In genomic region chr12:88036368-88036965, GRCh38 we compare ENCODE assay signal across 8 cellular contexts. TPM values are rescaled to one million over a fixed set of nuclear protein-coding genes. Genes with fewer than 3 reads are reported as not detected.
DNase-seq lines count a peak whose midpoint lies in the region; FAIRE-seq and TF ChIP-seq lines count a peak whose summit lies in the region.

No MANE protein-coding gene starts in this region.

- H3K27me3 ChIP-seq in HUES48 (ENCODE audit: control insufficient read depth, insufficient read depth, low read length) (no peaks in the 10 kb centered on the region), tibial nerve (no peaks in the 10 kb centered on the region)

- H3K27ac ChIP-seq in HUES48 (ENCODE audit: low read depth, low read length) (no peak overlapping the region), tibial nerve (peak overlapping the region in 1 of 4 donors; percentile 81)

- no peak for DNase-seq in CD14-positive monocyte (ENCODE audit: low spot score)
- no peak for DNase-seq in activated naive CD8-positive, alpha-beta T cell treated with anti-CD3 and anti-CD28 coated beads for 36 hours
- no peak for DNase-seq in tibial nerve (ENCODE audit: low spot score in 2 of 2)
- no peak for DNase-seq in germinal center (ENCODE audit: low spot score)
- no peak for DNase-seq in effector CD4-positive, alpha-beta T cell
- no peak for DNase-seq in HuH-7 (ENCODE audit: low spot score)

- FAIRE-seq in islet of Langerhans (lab: Jason Lieb, UNC): peak; percentile 66

- H3K27ac Mint-ChIP-seq in CD14-positive monocyte: no peak overlapping the region
- peak overlapping the region; percentile 94 for H3K27ac Mint-ChIP-seq in activated naive CD8-positive, alpha-beta T cell treated with anti-CD3 and anti-CD28 coated beads for 36 hours

- H3K27me3 Mint-ChIP-seq in CD14-positive monocyte (ENCODE audit: low read depth in 3 of 3): peaks cover 0 to 2% (median 0%) of the 10 kb centered on the region in 3 donors
- H3K27me3 Mint-ChIP-seq in activated naive CD8-positive, alpha-beta T cell treated with anti-CD3 and anti-CD28 coated beads for 36 hours: no peaks in the 10 kb centered on the region

- TF ChIP-seq CTCF in CD14-positive monocyte (IDR thresholded peaks at IDR 0.05) (no peak), tibial nerve (IDR thresholded peaks at IDR 0.05) (no peak)

- 0 out of 2 replicates have a peak overlapping the region, but pooled peaks have one; percentile 79 for H3K9ac ChIP-seq in HUES48 (ENCODE audit: low read depth, low read length)

- H3K9me3 ChIP-seq in HUES48 (ENCODE audit: control insufficient read depth, insufficient read depth, low read length): no peaks in the 10 kb centered on the region
- no peaks in the 10 kb centered on the region for H3K9me3 ChIP-seq in tibial nerve

- peaks cover 0 to 4% (median 2%) of the 10 kb centered on the region in 7 donors for H3K9me3 Mint-ChIP-seq in CD14-positive monocyte
- H3K9me3 Mint-ChIP-seq in activated naive CD8-positive, alpha-beta T cell treated with anti-CD3 and anti-CD28 coated beads for 36 hours: no peaks in the 10 kb centered on the region

- H3K4me1 ChIP-seq in HUES48 (ENCODE audit: control insufficient read depth, insufficient read depth, low read length) (peaks cover 25% of the 10 kb centered on the region), tibial nerve (peaks cover 0 to 34% (median 8%) of the 10 kb centered on the region in 4 donors)

- WGBS in tibial nerve, 2 donors: 33 to 34% methylated on average over 4 of the region's 4 CpGs

- no peak for TF ChIP-seq EP300 in tibial nerve (IDR thresholded peaks at IDR 0.05)

- peaks cover 26% of the 10 kb centered on the region for H3K4me1 Mint-ChIP-seq in CD14-positive monocyte
- H3K4me1 Mint-ChIP-seq in activated naive CD8-positive, alpha-beta T cell treated with anti-CD3 and anti-CD28 coated beads for 36 hours: peaks cover 52% of the 10 kb centered on the region

- H3K36me3 ChIP-seq in HUES48 (ENCODE audit: control insufficient read depth, insufficient read depth, low read length) (peaks cover 8% of the 10 kb centered on the region; the same call in 1 of the 2 replicates), tibial nerve (no peaks in the 10 kb centered on the region)

- intact Hi-C loops in CD14-positive monocyte (cut with micrococcal nuclease): no loop called here

- TF ChIP-seq POLR2A in tibial nerve (IDR thresholded peaks at IDR 0.05): no peak

- H3K4me3 ChIP-seq in HUES48 (ENCODE audit: low read depth, low read length): peak overlapping the region; percentile 96
- H3K4me3 ChIP-seq in tibial nerve: peak overlapping the region; percentile 38 to 99 (median 73)

- H3K36me3 Mint-ChIP-seq in CD14-positive monocyte: no peaks in the 10 kb centered on the region
- peaks cover 39% of the 10 kb centered on the region for H3K36me3 Mint-ChIP-seq in activated naive CD8-positive, alpha-beta T cell treated with anti-CD3 and anti-CD28 coated beads for 36 hours

- peak overlapping the region; percentile 94 to 98 for H3K4me3 Mint-ChIP-seq in CD14-positive monocyte
- H3K4me3 Mint-ChIP-seq in activated naive CD8-positive, alpha-beta T cell treated with anti-CD3 and anti-CD28 coated beads for 36 hours: peak overlapping the region; percentile 97

RNA-seq across cellular contexts. Expression of gene C12orf50, which starts 7.3 kb away (rescaled TPM):
- not detected for polyA plus RNA-seq in CD14-positive monocyte
- total RNA-seq in activated naive CD8-positive, alpha-beta T cell treated with anti-CD3 and anti-CD28 coated beads for 36 hours: under 1 TPM in 1 of 2 experiments, not detected in 1; 0.16 TPM
- under 1 TPM in 1 of 4 donors, not detected in 3; 0.66 TPM for total RNA-seq in tibial nerve
